In the genomic region with DNA sequence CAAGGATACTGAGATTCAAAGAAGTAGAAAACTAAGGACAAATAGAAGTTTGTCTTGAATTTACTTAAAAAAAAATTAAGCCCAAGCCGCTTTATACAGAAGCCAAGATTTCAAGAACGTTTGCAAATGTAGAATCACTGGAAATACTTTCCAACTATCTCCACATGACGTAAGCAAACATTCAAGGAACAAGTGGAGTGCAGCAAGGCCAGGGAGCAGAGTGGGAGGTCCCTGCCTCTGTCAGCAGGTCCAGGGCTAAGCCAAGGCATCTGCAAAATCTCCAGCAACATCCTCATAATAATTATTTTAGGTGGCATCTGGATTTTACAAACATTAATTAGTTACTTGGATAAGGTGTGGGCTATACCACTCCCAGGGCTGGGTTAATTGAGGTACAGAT, we compare ENCODE assay signal across 31 cellular contexts.
"Had no signal": no experiment of that assay in that cellular context is flagged by ENCODE, and none has a peak within 500 bp of the region (broad histone marks: within the 10 kb centered on the region; RNA-seq: fewer than 3 reads in every experiment).

No MANE protein-coding gene starts in this region.

- H3K27me3 Mint-ChIP-seq: activated B cell treated with CpG ODN at 0.5 μM for 24 hours; activated CD8-positive, alpha-beta T cell treated with anti-CD3 and anti-CD28 coated beads for 36 hours; activated naive CD8-positive, alpha-beta T cell; activated T-helper 17 cell treated with anti-CD3 and anti-CD28 coated beads, Interleukin-2, amount 50 U/mL, for 72 hours; effector memory CD8-positive, alpha-beta T cell; T-helper 17 cell had no signal

- H3K27ac ChIP-seq: body of pancreas, epithelial cell of prostate, esophagus squamous epithelium, WERI-Rb-1 had no signal

- H3K36me3 Mint-ChIP-seq: activated naive CD8-positive, alpha-beta T cell had no signal

- H3K27me3 ChIP-seq: body of pancreas, esophagus squamous epithelium had no signal

- H3K9me3 Mint-ChIP-seq: activated CD8-positive, alpha-beta T cell treated with anti-CD3 and anti-CD28 coated beads for 36 hours; activated T-cell treated with anti-CD3 and anti-CD28 coated beads, Interleukin-2, amount 50 U/mL, for 4 hours; activated T-helper 17 cell treated with anti-CD3 and anti-CD28 coated beads, Interleukin-2, amount 50 U/mL, for 72 hours; effector memory CD8-positive, alpha-beta T cell; T-helper 2 cell treated with Interferon-gamma antibody and Interleukin-4, amounts not matched to agents 5 μg/mL and 100 μg/mL, for 36 hours had no signal

- H3K27ac Mint-ChIP-seq: activated B cell treated with CpG ODN at 0.5 μM for 24 hours; activated CD8-positive, alpha-beta T cell treated with anti-CD3 and anti-CD28 coated beads for 36 hours; activated naive CD8-positive, alpha-beta T cell; activated T-helper 17 cell treated with anti-CD3 and anti-CD28 coated beads, Interleukin-2, amount 50 U/mL, for 72 hours; T-helper 17 cell; T-helper 2 cell treated with Interferon-gamma antibody and Interleukin-4, amounts not matched to agents 5 μg/mL and 100 μg/mL, for 36 hours had no signal

- H3K4me1 ChIP-seq: body of pancreas had no signal

- ATAC-seq: activated CD4-positive, CD25-positive, alpha-beta regulatory T cell treated with anti-CD3 and anti-CD28 coated beads, Interleukin-2, amount 50 U/mL, for 24 hours; activated CD8-positive, alpha-beta T cell treated with anti-CD3 and anti-CD28 coated beads for 36 hours; activated T-cell treated with anti-CD3 and anti-CD28 coated beads, Interleukin-2, amount 50 U/mL, for 4 hours; activated T-helper 17 cell treated with anti-CD3 and anti-CD28 coated beads, Interleukin-2, amount 50 U/mL, for 72 hours; body of pancreas; effector memory CD8-positive, alpha-beta T cell; T-helper 17 cell had no signal

- H3K9me3 ChIP-seq: body of pancreas, esophagus squamous epithelium had no signal

- H3K4me3 ChIP-seq: body of pancreas, esophagus squamous epithelium had no signal

- DNase-seq: activated B cell treated with CpG ODN at 0.5 μM for 24 hours; activated CD4-positive, alpha-beta T cell treated with anti-CD3 and anti-CD28 coated beads for 48 hours; activated CD4-positive, alpha-beta T cell treated with anti-CD3 and anti-CD28 coated beads, Interleukin-2, amount 50 U/mL, for 1 hour; activated CD4-positive, alpha-beta T cell treated with anti-CD3 and anti-CD28 coated beads, Interleukin-2, amount 50 U/mL, for 48 hours; activated CD8-positive, alpha-beta memory T cell treated with anti-CD3 and anti-CD28 coated beads for 24 hours; activated CD8-positive, alpha-beta T cell treated with anti-CD3 and anti-CD28 coated beads for 36 hours; activated effector memory CD4-positive, alpha-beta T cell treated with Interleukin-2 at 50 U/mL for 16 hours; activated gamma-delta T cell treated with Interleukin-2 at 50 U/mL for 16 hours; activated naive CD4-positive, alpha-beta T cell treated with anti-CD3 and anti-CD28 coated beads, Interleukin-2, amount 50 U/mL, for 16 hours; activated naive CD4-positive, alpha-beta T cell treated with Interleukin-2 at 50 U/mL for 16 hours; activated T-cell treated with anti-CD3 and anti-CD28 coated beads, Interleukin-2, amount 50 U/mL, for 4 hours; amygdala; aorta; body of pancreas; caudate nucleus; cortex of kidney; dermis blood vessel endothelial cell; effector CD4-positive, alpha-beta T cell; effector memory CD8-positive, alpha-beta T cell; esophagus squamous epithelium; foreskin fibroblast; head of caudate nucleus; T-helper 1 cell; T-helper 17 cell; T1000; WERI-Rb-1 had no signal

- H3K36me3 ChIP-seq: esophagus squamous epithelium, WERI-Rb-1 had no signal

- H3K4me1 Mint-ChIP-seq: T-helper 17 cell had no signal

- H3K4me3 Mint-ChIP-seq: activated B cell treated with CpG ODN at 0.5 μM for 24 hours; activated CD8-positive, alpha-beta T cell treated with anti-CD3 and anti-CD28 coated beads for 36 hours; activated naive CD8-positive, alpha-beta T cell; activated T-cell treated with anti-CD3 and anti-CD28 coated beads, Interleukin-2, amount 50 U/mL, for 4 hours; activated T-helper 17 cell treated with anti-CD3 and anti-CD28 coated beads, Interleukin-2, amount 50 U/mL, for 72 hours; effector memory CD8-positive, alpha-beta T cell; T-helper 17 cell; T-helper 2 cell treated with Interferon-gamma antibody and Interleukin-4, amounts not matched to agents 5 μg/mL and 100 μg/mL, for 36 hours had no signal
